ENCODE assay signal across 8 cellular contexts in the genomic region with DNA sequence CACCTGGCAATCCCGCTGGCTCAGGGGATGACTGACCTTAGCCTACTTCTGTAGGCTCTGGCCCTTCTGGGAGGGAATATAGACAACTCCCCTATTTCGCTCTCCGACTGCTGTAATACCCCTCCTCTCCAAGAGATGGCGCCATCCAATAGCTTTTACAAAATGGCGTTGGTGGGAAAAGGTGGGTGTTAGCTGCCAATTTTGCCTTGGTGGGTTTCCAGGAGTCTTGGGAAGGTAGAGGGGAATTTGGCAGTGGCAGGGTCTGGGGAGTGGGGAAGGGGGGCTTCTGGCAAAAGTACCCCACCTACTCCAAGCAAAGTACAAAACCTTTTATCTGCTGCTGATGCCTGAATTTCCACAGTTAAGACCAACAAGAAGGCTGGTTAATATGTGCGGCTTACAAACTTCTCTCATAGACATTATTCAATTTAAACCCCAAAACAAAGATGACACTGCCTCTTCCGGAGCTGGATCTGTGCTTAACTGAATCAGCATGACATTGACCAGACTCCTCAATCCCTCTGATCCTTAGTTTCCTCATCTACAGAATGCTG.
A peak's percentile ranks its signal among the peaks of the same experiment; 100 is the strongest.
DNase-seq lines count a peak whose midpoint lies in the region; ATAC-seq, FAIRE-seq and TF ChIP-seq lines count a peak whose summit lies in the region.

No MANE protein-coding gene starts in this region.

- no peak for TF ChIP-seq POLR2A in heart left ventricle (IDR thresholded peaks at IDR 0.05)

- H3K27me3 Mint-ChIP-seq in activated CD8-positive, alpha-beta T cell treated with anti-CD3 and anti-CD28 coated beads for 36 hours: peaks cover 9% of the 10 kb centered on the region

- peak; percentile 89 for TF ChIP-seq CTCF in activated CD8-positive, alpha-beta T cell treated with anti-CD3 and anti-CD28 coated beads for 36 hours (IDR thresholded peaks at IDR 0.05)
- peak; percentile 64 to 79 (median 78) for TF ChIP-seq CTCF in heart left ventricle (IDR thresholded peaks at IDR 0.05)

- H3K27me3 ChIP-seq in MG63 (no peaks in the 10 kb centered on the region), heart left ventricle (peaks cover 0 to 5% (median 0%) of the 10 kb centered on the region in 9 donors), small intestine (ENCODE audit: control insufficient read depth in 2 of 2, insufficient read depth in 2 of 2, low read length in 2 of 2) (peaks cover 0 to 2% of the 10 kb centered on the region in 2 donors)
- no peaks in the 10 kb centered on the region for H3K27me3 ChIP-seq in effector memory CD4-positive, alpha-beta T cell (replicated peaks; ENCODE audit: control insufficient read depth, insufficient read depth, low read length, poor library complexity, severe bottlenecking)

- H3K4me1 Mint-ChIP-seq in activated CD8-positive, alpha-beta T cell treated with anti-CD3 and anti-CD28 coated beads for 36 hours (ENCODE audit: low read depth): no peaks in the 10 kb centered on the region

- intact Hi-C loops in activated CD8-positive, alpha-beta T cell treated with anti-CD3 and anti-CD28 coated beads for 36 hours (cut with micrococcal nuclease): loop anchor here (1.0 kb wide), 1 partner anchor 156 kb away; no protein-coding TSS in a partner anchor
- intact Hi-C loops in heart left ventricle (cut with DNase I): loop anchor here (1.0 to 2.0 kb wide), 2 partner anchors 156 kb away; no protein-coding TSS in a partner anchor

- POLR2A ChIA-PET in activated CD8-positive, alpha-beta T cell treated with anti-CD3 and anti-CD28 coated beads for 36 hours (lab: Charles Lee): interaction anchor here (1.3 kb wide), 1 partner anchor 66 kb away, joined by 3 read pairs; no protein-coding TSS in a partner anchor

- H3K27ac ChIP-seq in heart left ventricle (no peak overlapping the region), small intestine (ENCODE audit: low read depth in 1 of 2, low read length in 1 of 2) (no peak overlapping the region)
- H3K27ac ChIP-seq in effector memory CD4-positive, alpha-beta T cell (ENCODE audit: insufficient read depth, low read length, poor library complexity, severe bottlenecking): no peak overlapping the region

- no peaks in the 10 kb centered on the region for H3K36me3 Mint-ChIP-seq in activated CD8-positive, alpha-beta T cell treated with anti-CD3 and anti-CD28 coated beads for 36 hours (ENCODE audit: low read depth)

- H3K4me1 ChIP-seq in heart left ventricle (no peaks in the 10 kb centered on the region), small intestine (ENCODE audit: control insufficient read depth in 2 of 2, insufficient read depth in 1 of 2, low read depth in 1 of 2, low read length in 1 of 2) (no peaks in the 10 kb centered on the region)
- H3K4me1 ChIP-seq in effector memory CD4-positive, alpha-beta T cell (ENCODE audit: control insufficient read depth, insufficient read depth, low read length, poor library complexity, severe bottlenecking): no peaks in the 10 kb centered on the region

- ATAC-seq in activated CD8-positive, alpha-beta T cell treated with anti-CD3 and anti-CD28 coated beads for 36 hours: peak; percentile 67
- ATAC-seq in heart left ventricle: peak in 2 of 4 donors; percentile 38 to 44

- 30 to 42% (median 33%) methylated on average over 7 of the region's 7 CpGs for WGBS in heart left ventricle, 4 donors
- WGBS in small intestine, 3 donors: 29 to 45% (median 40%) methylated on average over 7 of the region's 7 CpGs

- no peak overlapping the region for H3K4me3 Mint-ChIP-seq in activated CD8-positive, alpha-beta T cell treated with anti-CD3 and anti-CD28 coated beads for 36 hours

- H3K9me3 ChIP-seq in MG63 (no peaks in the 10 kb centered on the region), heart left ventricle (no peaks in the 10 kb centered on the region), small intestine (ENCODE audit: control insufficient read depth, low read depth) (no peaks in the 10 kb centered on the region)
- H3K9me3 ChIP-seq in effector memory CD4-positive, alpha-beta T cell (ENCODE audit: control insufficient read depth, low read length): no peaks in the 10 kb centered on the region

- CTCF ChIA-PET in activated CD8-positive, alpha-beta T cell treated with anti-CD3 and anti-CD28 coated beads for 36 hours (lab: Charles Lee): interaction anchor here (0.7 to 10.5 kb wide), 23 partner anchors 10 to 220 kb away, joined by 3 to 170 read pairs (median 4); no protein-coding TSS in a partner anchor

- H3K4me3 ChIP-seq in MG63 (no peak overlapping the region), heart left ventricle (no peak overlapping the region), small intestine (ENCODE audit: low read depth in 1 of 2, low read length in 2 of 2) (no peak overlapping the region)
- H3K4me3 ChIP-seq in effector memory CD4-positive, alpha-beta T cell (ENCODE audit: insufficient read depth, low read depth, low read length, poor library complexity, severe bottlenecking): no peak overlapping the region

- no peak overlapping the region for H3K27ac Mint-ChIP-seq in activated CD8-positive, alpha-beta T cell treated with anti-CD3 and anti-CD28 coated beads for 36 hours

- FAIRE-seq in small intestine (lab: Jason Lieb, UNC): no peak

- peaks cover 2% of the 10 kb centered on the region for H3K9me3 Mint-ChIP-seq in activated CD8-positive, alpha-beta T cell treated with anti-CD3 and anti-CD28 coated beads for 36 hours

- peak; percentile 70 for DNase-seq in activated T-cell treated with anti-CD3 and anti-CD28 coated beads, Interleukin-2, amount 50 U/mL, for 48 hours
- DNase-seq in activated T-cell treated with anti-CD3 and anti-CD28 coated beads for 4 hours (no peak), MG63 (peak; percentile 21), heart left ventricle (peak in 1 of 5 donors; percentile 18), small intestine (peak; percentile 9), dedifferentiated amniotic fluid mesenchymal stem cell (ENCODE audit: extremely low spot score) (no peak)
- peak; percentile 61 for DNase-seq in activated CD8-positive, alpha-beta T cell treated with anti-CD3 and anti-CD28 coated beads for 36 hours
- no peak for DNase-seq in effector memory CD4-positive, alpha-beta T cell

- H3K36me3 ChIP-seq in MG63: no peaks in the 10 kb centered on the region
- no peaks in the 10 kb centered on the region for H3K36me3 ChIP-seq in heart left ventricle
- no peaks in the 10 kb centered on the region for H3K36me3 ChIP-seq in small intestine (ENCODE audit: control insufficient read depth in 2 of 2, insufficient read depth in 2 of 2, low read length in 2 of 2)
- H3K36me3 ChIP-seq in effector memory CD4-positive, alpha-beta T cell (ENCODE audit: control insufficient read depth, insufficient read depth, low read length): no peaks in the 10 kb centered on the region

Comparison
In these comparisons a context has a peak if more than half of its experiments do, and no peak if none do; other contexts are left out.
1. DNase-seq: peak in activated T-cell treated with anti-CD3 and anti-CD28 coated beads, Interleukin-2, amount 50 U/mL, for 48 hours (2 of 2), MG63 (single experiment), activated CD8-positive, alpha-beta T cell treated with anti-CD3 and anti-CD28 coated beads for 36 hours (single experiment) and small intestine (single experiment); none in activated T-cell treated with anti-CD3 and anti-CD28 coated beads for 4 hours (single experiment), dedifferentiated amniotic fluid mesenchymal stem cell (single experiment) and effector memory CD4-positive, alpha-beta T cell (0 of 3).